ENCODE assay signal across 26 cellular contexts in genomic region chr14:49114161-49114893, GRCh38.
"Had no signal": no experiment of that assay in that cellular context is flagged by ENCODE, and none has a peak within 500 bp of the region (broad histone marks: within the 10 kb centered on the region; RNA-seq: fewer than 3 reads in every experiment).

No MANE protein-coding gene starts in this region.

- H3K36me3 ChIP-seq: colonic mucosa, ovary, tibial artery, uterus had no signal

- H3K27ac Mint-ChIP-seq: activated B cell treated with CpG ODN at 0.5 μM for 24 hours; activated CD8-positive, alpha-beta T cell treated with anti-CD3 and anti-CD28 coated beads for 36 hours; activated naive CD8-positive, alpha-beta T cell treated with anti-CD3 and anti-CD28 coated beads for 36 hours; activated T-helper 17 cell treated with anti-CD3 and anti-CD28 coated beads, Interleukin-2, amount 50 U/mL, for 72 hours; endodermal cell; naive thymus-derived CD4-positive, alpha-beta T cell; stimulated activated effector memory CD8-positive, alpha-beta T cell treated with anti-CD3 and anti-CD28 coated beads, Interleukin-12 subunit alpha, Interleukin-12 subunit beta, amount 100 ng/mL, for 72 hours; T-helper 2 cell treated with Interferon-gamma antibody and Interleukin-4, amounts not matched to agents 5 μg/mL and 100 μg/mL, for 36 hours had no signal

- H3K27me3 ChIP-seq: colonic mucosa, foreskin keratinocyte, ovary, tibial artery, uterus had no signal

- H3K4me3 Mint-ChIP-seq: activated B cell treated with CpG ODN at 0.5 μM for 24 hours; activated CD8-positive, alpha-beta T cell treated with anti-CD3 and anti-CD28 coated beads for 36 hours; activated naive CD8-positive, alpha-beta T cell treated with anti-CD3 and anti-CD28 coated beads for 36 hours; activated T-helper 17 cell treated with anti-CD3 and anti-CD28 coated beads, Interleukin-2, amount 50 U/mL, for 72 hours; brain; endodermal cell; naive thymus-derived CD4-positive, alpha-beta T cell; stimulated activated effector memory CD8-positive, alpha-beta T cell treated with anti-CD3 and anti-CD28 coated beads, Interleukin-12 subunit alpha, Interleukin-12 subunit beta, amount 100 ng/mL, for 72 hours; T-helper 2 cell treated with Interferon-gamma antibody and Interleukin-4, amounts not matched to agents 5 μg/mL and 100 μg/mL, for 36 hours had no signal

- H3K27me3 Mint-ChIP-seq: activated B cell treated with CpG ODN at 0.5 μM for 24 hours; activated T-helper 17 cell treated with anti-CD3 and anti-CD28 coated beads, Interleukin-2, amount 50 U/mL, for 72 hours had no signal

- H3K4me1 Mint-ChIP-seq: activated naive CD8-positive, alpha-beta T cell treated with anti-CD3 and anti-CD28 coated beads for 36 hours; activated T-helper 17 cell treated with anti-CD3 and anti-CD28 coated beads, Interleukin-2, amount 50 U/mL, for 72 hours; endodermal cell; naive thymus-derived CD4-positive, alpha-beta T cell; stimulated activated effector memory CD8-positive, alpha-beta T cell treated with anti-CD3 and anti-CD28 coated beads, Interleukin-12 subunit alpha, Interleukin-12 subunit beta, amount 100 ng/mL, for 72 hours had no signal

- ATAC-seq: activated CD8-positive, alpha-beta T cell treated with anti-CD3 and anti-CD28 coated beads for 36 hours; activated T-helper 17 cell treated with anti-CD3 and anti-CD28 coated beads, Interleukin-2, amount 50 U/mL, for 72 hours; foreskin keratinocyte; naive thymus-derived CD4-positive, alpha-beta T cell; psoas muscle; sciatic nerve; stimulated activated effector memory CD8-positive, alpha-beta T cell treated with anti-CD3 and anti-CD28 coated beads, Interleukin-12 subunit alpha, Interleukin-12 subunit beta, amount 100 ng/mL, for 72 hours had no signal

- H3K27ac ChIP-seq: colonic mucosa, epithelial cell of prostate, foreskin keratinocyte, ovary, psoas muscle, tibial artery, uterus had no signal

- H3K9me3 ChIP-seq: colonic mucosa, ovary, psoas muscle, tibial artery had no signal

- H3K36me3 Mint-ChIP-seq: activated naive CD8-positive, alpha-beta T cell treated with anti-CD3 and anti-CD28 coated beads for 36 hours; brain; naive thymus-derived CD4-positive, alpha-beta T cell; stimulated activated effector memory CD8-positive, alpha-beta T cell treated with anti-CD3 and anti-CD28 coated beads, Interleukin-12 subunit alpha, Interleukin-12 subunit beta, amount 100 ng/mL, for 72 hours had no signal

- H3K4me3 ChIP-seq: colonic mucosa, ovary, psoas muscle, tibial artery, uterus had no signal

- DNase-seq: activated B cell treated with CpG ODN at 0.5 μM for 24 hours; activated CD4-positive, alpha-beta T cell treated with anti-CD3 and anti-CD28 coated beads for 48 hours; activated CD8-positive, alpha-beta T cell treated with anti-CD3 and anti-CD28 coated beads for 36 hours; activated naive CD4-positive, alpha-beta T cell; activated naive CD8-positive, alpha-beta T cell treated with anti-CD3 and anti-CD28 coated beads for 36 hours; activated T-cell treated with anti-CD3 and anti-CD28 coated beads, Interleukin-2, amount 50 U/mL, for 1 hour; central memory CD4-positive, alpha-beta T cell; colonic mucosa; endodermal cell; foreskin keratinocyte; glutamatergic neuron; hypothalamus; kidney; mesendoderm; naive thymus-derived CD4-positive, alpha-beta T cell; ovary; psoas muscle; stimulated activated CD4-positive, alpha-beta T cell treated with anti-CD3 and anti-CD28 coated beads, Interleukin-4, amount 100 ng/mL, for 24 hours; tibial artery; uterus had no signal

- H3K4me1 ChIP-seq: colonic mucosa, foreskin keratinocyte, psoas muscle, tibial artery, uterus had no signal

- H3K9me3 Mint-ChIP-seq: activated B cell treated with CpG ODN at 0.5 μM for 24 hours; activated naive CD8-positive, alpha-beta T cell treated with anti-CD3 and anti-CD28 coated beads for 36 hours; endodermal cell; stimulated activated effector memory CD8-positive, alpha-beta T cell treated with anti-CD3 and anti-CD28 coated beads, Interleukin-12 subunit alpha, Interleukin-12 subunit beta, amount 100 ng/mL, for 72 hours; T-helper 2 cell treated with Interferon-gamma antibody and Interleukin-4, amounts not matched to agents 5 μg/mL and 100 μg/mL, for 36 hours had no signal
